Comparison of ENCODE assay signal across 21 cellular contexts in genomic region chr17:73397856-73398540, GRCh38.
"Had no signal": no experiment of that assay in that cellular context is flagged by ENCODE, and none has a peak within 500 bp of the region (broad histone marks: within the 10 kb centered on the region; RNA-seq: fewer than 3 reads in every experiment).

No MANE protein-coding gene starts in this region.

- H3K27ac ChIP-seq: left ventricle myocardium inferior, parathyroid adenoma, right atrium auricular region, right lobe of liver, tibial nerve, uterus had no signal

- H3K27me3 ChIP-seq: right atrium auricular region, right lobe of liver, tibial nerve, uterus had no signal

- H2AFZ ChIP-seq: parathyroid adenoma had no signal

- DNase-seq: hippocampal formation; left ventricle myocardium inferior; midbrain; mucosa of descending colon; naive thymus-derived CD4-positive, alpha-beta T cell; nucleus accumbens; stimulated activated CD4-positive, alpha-beta T cell treated with anti-CD3 and anti-CD28 coated beads, Interleukin-1b, Interleukin-23, amount 100 ng/mL, for 48 hours; stimulated activated CD4-positive, alpha-beta T cell treated with anti-CD3 and anti-CD28 coated beads, Interleukin-2, amount 100 ng/mL, for 48 hours; stimulated activated CD4-positive, alpha-beta T cell treated with anti-CD3 and anti-CD28 coated beads, Interleukin-4, amount 100 ng/mL, for 4 hours; stimulated activated CD8-positive, alpha-beta memory T cell treated with anti-CD3 and anti-CD28 coated beads, Interleukin-4, amount 100 ng/mL, for 48 hours; stimulated activated naive CD4-positive, alpha-beta T cell treated with Interleukin-2 at 50 U/mL for 16 hours; stimulated activated naive CD8-positive, alpha-beta T cell treated with anti-CD3 and anti-CD28 coated beads, Interleukin-15, amount 100 ng/mL, for 72 hours; substantia nigra; uterus had no signal

- H3K4me3 ChIP-seq: left ventricle myocardium inferior, mucosa of descending colon, right atrium auricular region, right lobe of liver, smooth muscle cell, tibial nerve, uterus had no signal

- H3K79me2 ChIP-seq: parathyroid adenoma had no signal

- H3K36me3 ChIP-seq: left ventricle myocardium inferior, right atrium auricular region, right lobe of liver, uterus had no signal

- H3K4me1 ChIP-seq: left ventricle myocardium inferior, parathyroid adenoma, right atrium auricular region, right lobe of liver, uterus had no signal

- ATAC-seq: mucosa of descending colon; naive thymus-derived CD4-positive, alpha-beta T cell; natural killer cell treated with Interleukin-12 subunit alpha and Interleukin-12 subunit beta and Interleukin-15 and Interleukin-18, amount 100 ng/mL, for 72 hours; right lobe of liver; stimulated activated memory B cell treated with anti-CD40 and anti-IgM and Interleukin-4, amounts not matched to agents 10 μg/mL and 1 μg/mL and 100 μg/mL, for 72 hours; stimulated activated naive CD8-positive, alpha-beta T cell treated with anti-CD3 and anti-CD28 coated beads, Interleukin-15, amount 100 ng/mL, for 72 hours had no signal

- H3K9me3 ChIP-seq: left ventricle myocardium inferior, mucosa of descending colon, right atrium auricular region, right lobe of liver, tibial nerve, uterus had no signal

- H3K4me2 ChIP-seq: smooth muscle cell had no signal
